In the genomic region with DNA sequence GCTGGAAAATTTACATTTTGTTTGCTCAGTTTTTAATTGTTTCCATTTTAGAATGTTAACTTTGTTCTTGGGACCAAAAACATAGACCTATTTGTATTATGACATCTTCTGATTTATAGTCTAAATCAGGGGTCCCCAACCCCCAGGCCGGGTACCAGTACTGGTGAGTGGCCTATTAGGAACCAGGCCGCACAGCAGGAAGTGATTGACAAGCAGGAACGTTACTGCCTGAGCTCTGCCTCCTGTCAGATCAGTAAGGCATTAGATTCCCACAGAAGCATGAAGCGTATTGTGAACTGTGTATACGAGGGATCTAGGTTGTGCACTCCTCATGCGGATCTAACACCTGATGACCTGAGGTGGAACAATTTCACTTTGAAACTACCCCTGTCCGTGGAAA, we compare ENCODE assay signal across 38 cellular contexts. TPM values are rescaled to one million over a fixed set of nuclear protein-coding genes. Genes with fewer than 3 reads are reported as not detected.
"Had no signal": no experiment of that assay in that cellular context is flagged by ENCODE, and none has a peak within 500 bp of the region (broad histone marks: within the 10 kb centered on the region; RNA-seq: fewer than 3 reads in every experiment).

No MANE protein-coding gene starts in this region.

- FAIRE-seq: astrocyte, bronchial epithelial cell, colon had no signal

- H3K4me3 ChIP-seq: adrenal gland, ascending aorta, body of pancreas, breast epithelium, cardiac muscle cell had no signal

- ATAC-seq: activated naive CD4-positive, alpha-beta T cell treated with anti-CD3 and anti-CD28 coated beads, Interleukin-2, amount 50 U/mL, for 72 hours; activated naive CD8-positive, alpha-beta T cell treated with anti-CD3 and anti-CD28 coated beads, Interleukin-2, amount 50 U/mL, for 24 hours; activated T-cell treated with anti-CD3 and anti-CD28 coated beads, Interleukin-2, amount 50 U/mL, for 4 hours; activated T-cell treated with anti-CD3 and anti-CD28 coated beads, Interleukin-2, amount 50 U/mL, for 72 hours; activated T-helper 17 cell treated with anti-CD3 and anti-CD28 coated beads, Interleukin-2, amount 50 U/mL, for 72 hours; body of pancreas had no signal

- H3K9me3 ChIP-seq: adrenal gland, ascending aorta, body of pancreas, breast epithelium had no signal

- H3K36me3 ChIP-seq: breast epithelium had no signal

- DNase-seq: activated effector memory CD4-positive, alpha-beta T cell treated with anti-CD3 and anti-CD28 coated beads, Interleukin-2, amount 50 U/mL, for 16 hours; activated effector memory CD4-positive, alpha-beta T cell treated with Interleukin-2 at 50 U/mL for 16 hours; activated gamma-delta T cell; activated gamma-delta T cell treated with Interleukin-2 at 50 U/mL for 16 hours; activated naive CD4-positive, alpha-beta T cell; activated naive CD4-positive, alpha-beta T cell treated with anti-CD3 and anti-CD28 coated beads for 36 hours; activated naive CD4-positive, alpha-beta T cell treated with anti-CD3 and anti-CD28 coated beads, Interleukin-2, amount 10 ng/mL, durations not matched to agents 7 days and 5 days; activated naive CD4-positive, alpha-beta T cell treated with anti-CD3 and anti-CD28 coated beads, Interleukin-2, amount 50 U/mL, for 16 hours; activated naive CD4-positive, alpha-beta T cell treated with Interleukin-2 at 50 U/mL for 16 hours; activated naive CD8-positive, alpha-beta T cell treated with anti-CD3 and anti-CD28 coated beads for 36 hours; activated naive CD8-positive, alpha-beta T cell treated with anti-CD3 and anti-CD28 coated beads, Interleukin-2, amount 10 ng/mL, durations not matched to agents 7 days and 5 days; activated naive CD8-positive, alpha-beta T cell treated with anti-CD3 and anti-CD28 coated beads, Interleukin-2, amount 50 U/mL, for 24 hours; activated T-cell treated with anti-CD3 and anti-CD28 coated beads, Interleukin-2, amount 50 U/mL, for 4 hours; activated T-cell treated with anti-CD3 and anti-CD28 coated beads, Interleukin-2, amount 50 U/mL, for 48 hours; activated T-cell treated with anti-CD3 and anti-CD28 coated beads, Interleukin-2, amount 50 U/mL, for 72 hours; adrenal gland; amniotic stem cell; amygdala; anterior cingulate cortex; aorta; body of pancreas; brain microvascular endothelial cell; caudate nucleus; central memory CD4-positive, alpha-beta T cell; cerebellar nuclear complex had no signal

- H3K4me1 ChIP-seq: adrenal gland, body of pancreas, breast epithelium had no signal

- H3K27ac ChIP-seq: adrenal gland, ascending aorta, body of pancreas, brain microvascular endothelial cell, breast epithelium, cardiac muscle cell had no signal

- H3K27me3 ChIP-seq: adrenal gland, ascending aorta, body of pancreas, brain microvascular endothelial cell, breast epithelium, cardiac muscle cell had no signal

RNA-seq across cellular contexts. Expression of a gene that starts 51.9 kb away (rescaled TPM):
- total RNA-seq: activated naive CD4-positive, alpha-beta T cell treated with anti-CD3 and anti-CD28 coated beads for 36 hours; activated naive CD4-positive, alpha-beta T cell treated with anti-CD3 and anti-CD28 coated beads, Interleukin-2, amount 50 U/mL, for 72 hours; activated naive CD8-positive, alpha-beta T cell treated with anti-CD3 and anti-CD28 coated beads for 36 hours; activated naive CD8-positive, alpha-beta T cell treated with anti-CD3 and anti-CD28 coated beads, Interleukin-2, amount 10 ng/mL, durations not matched to agents 7 days and 5 days; activated T-cell treated with anti-CD3 and anti-CD28 coated beads, Interleukin-2, amount 50 U/mL, for 4 hours; activated T-cell treated with anti-CD3 and anti-CD28 coated beads, Interleukin-2, amount 50 U/mL, for 72 hours; activated T-helper 1 cell treated with anti-CD3 and anti-CD28 coated beads, Interleukin-12 subunit alpha, Interleukin-12 subunit beta, Interleukin-2, Interleukin-4 antibody, amounts not matched to agents 30 ng/mL and 10 ng/mL and 1 ng/mL, durations not matched to agents 14 hours and 24 hours and 36 hours; activated T-helper 17 cell treated with anti-CD3 and anti-CD28 coated beads, Interleukin-2, amount 50 U/mL, for 72 hours; activated T-helper 2 cell treated with anti-CD3 and anti-CD28 coated beads, Interferon-gamma antibody, Interleukin-2, Interleukin-4, amounts not matched to agents 10 μg/mL and 5 μg/mL and 100 μg/mL, durations not matched to agents 14 hours and 24 hours and 36 hours; aorta; ascending aorta; astrocyte; breast epithelium; bronchial epithelial cell; cardiac muscle cell; cardiac septum; cerebellum; chondrocyte had no signal
- polyA plus RNA-seq: aorta, cardiac muscle cell had no signal
